Comparison of ENCODE assay signal across 1 cellular context in the genomic region with DNA sequence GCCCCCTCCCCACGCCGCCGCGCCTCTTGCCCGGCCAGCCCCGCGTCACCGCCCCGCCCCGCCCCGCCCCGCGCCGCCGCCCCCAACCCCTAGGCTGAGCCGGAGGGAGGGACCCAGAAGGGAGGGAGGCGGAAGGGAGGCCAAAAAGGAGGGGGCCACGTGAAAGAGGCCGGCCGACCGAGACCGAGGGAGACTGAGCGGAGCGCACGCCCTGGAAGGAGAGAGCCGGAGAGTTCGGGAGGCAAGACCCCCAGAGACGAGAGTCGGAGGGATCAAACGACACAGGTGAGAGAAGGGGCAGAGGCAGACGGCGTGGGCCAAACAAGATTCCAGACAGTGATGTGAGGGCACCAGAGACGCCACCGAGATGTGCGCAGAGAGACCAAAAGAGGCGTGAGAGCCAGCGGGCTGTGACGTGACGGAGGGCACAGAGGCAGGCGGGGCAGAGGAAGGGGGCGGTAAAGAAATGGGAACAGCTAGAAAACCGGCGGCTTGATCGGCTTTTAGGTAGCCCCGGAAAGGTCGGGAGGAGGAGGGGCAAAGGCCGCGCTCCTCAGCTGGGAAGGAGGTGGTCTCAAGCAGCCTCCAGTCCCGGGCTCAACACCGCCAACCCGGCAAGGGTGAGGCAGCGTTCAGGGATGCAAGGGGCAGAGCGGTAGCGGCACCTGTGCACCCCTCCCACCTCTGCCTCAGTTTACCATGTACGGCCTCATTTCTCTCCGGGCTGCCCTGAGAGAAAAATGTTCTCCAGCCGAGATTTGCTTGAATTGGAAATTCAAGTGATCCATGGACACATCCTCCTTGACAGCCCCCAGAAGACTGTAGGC.
TF ChIP-seq lines count a peak whose summit lies in the region.

No MANE protein-coding gene starts in this region.

TF ChIP-seq in GM12878, 131 proteins besides CTCF, POLR2A, EP300 and RAD21 (continued from another document):
- TF ChIP-seq, protein P1, sequence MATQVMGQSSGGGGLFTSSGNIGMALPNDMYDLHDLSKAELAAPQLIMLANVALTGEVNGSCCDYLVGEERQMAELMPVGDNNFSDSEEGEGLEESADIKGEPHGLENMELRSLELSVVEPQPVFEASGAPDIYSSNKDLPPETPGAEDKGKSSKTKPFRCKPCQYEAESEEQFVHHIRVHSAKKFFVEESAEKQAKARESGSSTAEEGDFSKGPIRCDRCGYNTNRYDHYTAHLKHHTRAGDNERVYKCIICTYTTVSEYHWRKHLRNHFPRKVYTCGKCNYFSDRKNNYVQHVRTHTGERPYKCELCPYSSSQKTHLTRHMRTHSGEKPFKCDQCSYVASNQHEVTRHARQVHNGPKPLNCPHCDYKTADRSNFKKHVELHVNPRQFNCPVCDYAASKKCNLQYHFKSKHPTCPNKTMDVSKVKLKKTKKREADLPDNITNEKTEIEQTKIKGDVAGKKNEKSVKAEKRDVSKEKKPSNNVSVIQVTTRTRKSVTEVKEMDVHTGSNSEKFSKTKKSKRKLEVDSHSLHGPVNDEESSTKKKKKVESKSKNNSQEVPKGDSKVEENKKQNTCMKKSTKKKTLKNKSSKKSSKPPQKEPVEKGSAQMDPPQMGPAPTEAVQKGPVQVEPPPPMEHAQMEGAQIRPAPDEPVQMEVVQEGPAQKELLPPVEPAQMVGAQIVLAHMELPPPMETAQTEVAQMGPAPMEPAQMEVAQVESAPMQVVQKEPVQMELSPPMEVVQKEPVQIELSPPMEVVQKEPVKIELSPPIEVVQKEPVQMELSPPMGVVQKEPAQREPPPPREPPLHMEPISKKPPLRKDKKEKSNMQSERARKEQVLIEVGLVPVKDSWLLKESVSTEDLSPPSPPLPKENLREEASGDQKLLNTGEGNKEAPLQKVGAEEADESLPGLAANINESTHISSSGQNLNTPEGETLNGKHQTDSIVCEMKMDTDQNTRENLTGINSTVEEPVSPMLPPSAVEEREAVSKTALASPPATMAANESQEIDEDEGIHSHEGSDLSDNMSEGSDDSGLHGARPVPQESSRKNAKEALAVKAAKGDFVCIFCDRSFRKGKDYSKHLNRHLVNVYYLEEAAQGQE (IDR thresholded peaks at IDR 0.05; ENCODE audit: low read depth, low read length): no peak
- TF ChIP-seq GABPA (IDR thresholded peaks at IDR 0.05; ENCODE audit: low read depth) (no peak), JUNB (IDR thresholded peaks at IDR 0.05) (no peak), TCF3 (IDR thresholded peaks at IDR 0.05; ENCODE audit: borderline replicate concordance, insufficient read depth, low read depth, low read length) (no peak), ZNF207 (IDR thresholded peaks at IDR 0.05; ENCODE audit: borderline replicate concordance) (no peak), PAX5 (IDR thresholded peaks at IDR 0.05; ENCODE audit: borderline replicate concordance, low read depth, low read length) (no peak)
- TF ChIP-seq, protein P2, sequence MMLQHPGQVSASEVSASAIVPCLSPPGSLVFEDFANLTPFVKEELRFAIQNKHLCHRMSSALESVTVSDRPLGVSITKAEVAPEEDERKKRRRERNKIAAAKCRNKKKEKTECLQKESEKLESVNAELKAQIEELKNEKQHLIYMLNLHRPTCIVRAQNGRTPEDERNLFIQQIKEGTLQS (IDR thresholded peaks at IDR 0.05; ENCODE audit: borderline replicate concordance, extremely low read depth, low read depth, low read length): no peak
- TF ChIP-seq, protein P3, sequence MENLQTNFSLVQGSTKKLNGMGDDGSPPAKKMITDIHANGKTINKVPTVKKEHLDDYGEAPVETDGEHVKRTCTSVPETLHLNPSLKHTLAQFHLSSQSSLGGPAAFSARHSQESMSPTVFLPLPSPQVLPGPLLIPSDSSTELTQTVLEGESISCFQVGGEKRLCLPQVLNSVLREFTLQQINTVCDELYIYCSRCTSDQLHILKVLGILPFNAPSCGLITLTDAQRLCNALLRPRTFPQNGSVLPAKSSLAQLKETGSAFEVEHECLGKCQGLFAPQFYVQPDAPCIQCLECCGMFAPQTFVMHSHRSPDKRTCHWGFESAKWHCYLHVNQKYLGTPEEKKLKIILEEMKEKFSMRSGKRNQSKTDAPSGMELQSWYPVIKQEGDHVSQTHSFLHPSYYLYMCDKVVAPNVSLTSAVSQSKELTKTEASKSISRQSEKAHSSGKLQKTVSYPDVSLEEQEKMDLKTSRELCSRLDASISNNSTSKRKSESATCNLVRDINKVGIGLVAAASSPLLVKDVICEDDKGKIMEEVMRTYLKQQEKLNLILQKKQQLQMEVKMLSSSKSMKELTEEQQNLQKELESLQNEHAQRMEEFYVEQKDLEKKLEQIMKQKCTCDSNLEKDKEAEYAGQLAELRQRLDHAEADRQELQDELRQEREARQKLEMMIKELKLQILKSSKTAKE (IDR thresholded peaks at IDR 0.05; ENCODE audit: low read depth, poor library complexity, severe bottlenecking): no peak
